In genomic region chr2:237674731-237675276, GRCh38 we compare ENCODE assay signal across 8 cellular contexts. TPM values are rescaled to one million over a fixed set of nuclear protein-coding genes. Genes with fewer than 3 reads are reported as not detected.
A peak's percentile ranks its signal among the peaks of the same experiment; 100 is the strongest.
DNase-seq lines count a peak whose midpoint lies in the region; ATAC-seq and TF ChIP-seq lines count a peak whose summit lies in the region.

No MANE protein-coding gene starts in this region.

- CTCF ChIA-PET in activated CD4-positive, alpha-beta T cell treated with anti-CD3 and anti-CD28 coated beads for 36 hours (lab: Charles Lee): interaction anchor here (0.6 to 8.3 kb wide), 13 partner anchors 10 to 589 kb away, joined by 3 to 94 read pairs (median 5); no protein-coding TSS in a partner anchor

- no peaks in the 10 kb centered on the region for H3K9me3 Mint-ChIP-seq in activated CD4-positive, alpha-beta T cell treated with anti-CD3 and anti-CD28 coated beads for 36 hours (ENCODE audit: low read depth)

- no peaks in the 10 kb centered on the region for H3K27me3 Mint-ChIP-seq in activated CD4-positive, alpha-beta T cell treated with anti-CD3 and anti-CD28 coated beads for 36 hours

- POLR2A ChIA-PET in activated CD4-positive, alpha-beta T cell treated with anti-CD3 and anti-CD28 coated beads for 36 hours (lab: Charles Lee): interaction anchor here (0.7 to 3.7 kb wide), 6 partner anchors 12 to 68 kb away, joined by 3 to 35 read pairs (median 6); no protein-coding TSS in a partner anchor

- peak; percentile 81 for ATAC-seq in GM18505 (IDR thresholded peaks at IDR 0.05; ENCODE audit: unreplicated experiment)
- peak; percentile 92 for ATAC-seq in HG02798 (IDR thresholded peaks at IDR 0.05; ENCODE audit: poor library complexity, unreplicated experiment)
- peak; percentile 61 for ATAC-seq in activated CD4-positive, alpha-beta T cell treated with anti-CD3 and anti-CD28 coated beads for 36 hours

- no peaks in the 10 kb centered on the region for H3K36me3 Mint-ChIP-seq in activated CD4-positive, alpha-beta T cell treated with anti-CD3 and anti-CD28 coated beads for 36 hours (ENCODE audit: low read depth)

- peaks cover 49% of the 10 kb centered on the region for H3K4me1 Mint-ChIP-seq in activated CD4-positive, alpha-beta T cell treated with anti-CD3 and anti-CD28 coated beads for 36 hours

- intact Hi-C loops in activated CD4-positive, alpha-beta T cell treated with anti-CD3 and anti-CD28 coated beads for 36 hours (cut with DNase I, micrococcal nuclease): loop anchor here in 1 of 2 experiments (5.0 kb wide), 2 partner anchors 243 to 527 kb away; partner anchors contain the start of gene ILKAP

- H3K4me3 Mint-ChIP-seq in activated CD4-positive, alpha-beta T cell treated with anti-CD3 and anti-CD28 coated beads for 36 hours: peak overlapping the region; percentile 74

- DNase-seq in NCI-H2107 (lab: John Stamatoyannopoulos, UW): peak; percentile 41
- peak; percentile 86 for DNase-seq in activated CD4-positive, alpha-beta T cell treated with anti-CD3 and anti-CD28 coated beads for 36 hours
- DNase-seq in dermis blood vessel endothelial cell: peak; percentile 97
- peak; percentile 87 for DNase-seq in medulla oblongata (ENCODE audit: extremely low spot score)
- peak; percentile 69 for DNase-seq in stimulated activated CD8-positive, alpha-beta memory T cell treated with anti-CD3 and anti-CD28 coated beads, Interleukin-12 subunit alpha, Interleukin-12 subunit beta, amount 100 ng/mL, for 4 hours (ENCODE audit: low read depth)
- DNase-seq in middle frontal gyrus (ENCODE audit: extremely low spot score, low spot score): no peak

- H3K27ac Mint-ChIP-seq in activated CD4-positive, alpha-beta T cell treated with anti-CD3 and anti-CD28 coated beads for 36 hours: peak overlapping the region; percentile 90

- TF ChIP-seq POLR2A in GM18505 (IDR thresholded peaks at IDR 0.05; ENCODE audit: borderline replicate concordance, extremely low read depth, insufficient read depth, insufficient read length): peak; percentile 24

RNA-seq across cellular contexts. Expression of gene LRRFIP1, which starts 47.4 kb away (rescaled TPM):
- 100 to 1,000 TPM; 234 to 235 TPM for total RNA-seq in activated CD4-positive, alpha-beta T cell treated with anti-CD3 and anti-CD28 coated beads for 36 hours
- 198 and 305 TPM in 2 replicates for total RNA-seq in dermis blood vessel endothelial cell
